Comparison of ENCODE assay signal across 8 cellular contexts in genomic region chr6:30489081-30490030, GRCh38. TPM values are rescaled to one million over a fixed set of nuclear protein-coding genes. Genes with fewer than 3 reads are reported as not detected.
DNase-seq lines count a peak whose midpoint lies in the region; ATAC-seq and TF ChIP-seq lines count a peak whose summit lies in the region.

Gene HLA-E (plus strand): TSS chr6:30489509. CDS start chr6:30489532, 23 bp downstream.

- peak within 1 kb of the TSS; percentile 60 for H3K27ac ChIP-seq in C4-2B
- peak within 1 kb of the TSS; percentile 97 for H3K27ac ChIP-seq in effector memory CD4-positive, alpha-beta T cell (ENCODE audit: insufficient read depth, low read length, poor library complexity, severe bottlenecking)

- TF ChIP-seq CTCF in C4-2B (conservative IDR thresholded peaks at IDR 0.05) = no peak

- DNase-seq in NCI-H82 treated with DMSO at 0.1 percent for 48 hours (lab: John Stamatoyannopoulos, UW; ENCODE audit: unreplicated experiment) (peak; percentile 86), lung microvascular endothelial cell (ENCODE audit: low read depth in 2 of 2) (peak; percentile 100)
- DNase-seq in activated CD8-positive, alpha-beta memory T cell treated with anti-CD3 and anti-CD28 coated beads for 24 hours = peak; percentile 94
- peak; percentile 85 to 88 (median 86) for DNase-seq in effector memory CD4-positive, alpha-beta T cell
- DNase-seq in stimulated activated CD4-positive, alpha-beta T cell treated with anti-CD3 and anti-CD28 coated beads, TNF-alpha, amount 100 ng/mL, for 48 hours (ENCODE audit: low read depth in 3 of 3) = peak; percentile 73 to 86 (median 83)

- peaks cover 42% of the 10 kb centered on the region for H3K36me3 ChIP-seq in effector memory CD4-positive, alpha-beta T cell (ENCODE audit: control insufficient read depth, insufficient read depth, low read length)

- H3K4me3 ChIP-seq in effector memory CD4-positive, alpha-beta T cell (ENCODE audit: insufficient read depth, low read depth, low read length, poor library complexity, severe bottlenecking) = peak within 1 kb of the TSS; percentile 99

- H3K4me1 ChIP-seq in effector memory CD4-positive, alpha-beta T cell (ENCODE audit: control insufficient read depth, insufficient read depth, low read length, poor library complexity, severe bottlenecking) = peaks cover 30% of the 10 kb centered on the region

- ATAC-seq in GM19351 (IDR thresholded peaks at IDR 0.05; ENCODE audit: unreplicated experiment) (peak; percentile 85), HG03558 (IDR thresholded peaks at IDR 0.05; ENCODE audit: extremely low read depth, unreplicated experiment) (peak; percentile 75)

- no peaks in the 10 kb centered on the region for H3K9me3 ChIP-seq in effector memory CD4-positive, alpha-beta T cell (ENCODE audit: control insufficient read depth, low read length)

- no peaks in the 10 kb centered on the region for H3K27me3 ChIP-seq in effector memory CD4-positive, alpha-beta T cell (replicated peaks; ENCODE audit: control insufficient read depth, insufficient read depth, low read length, poor library complexity, severe bottlenecking)

RNA-seq across cellular contexts. Expression of gene HLA-E, which starts in this region (rescaled TPM):
- total RNA-seq in lung microvascular endothelial cell = 440 and 959 TPM in 2 replicates

Comparison
In these comparisons a context has a peak if more than half of its experiments do, and no peak if none do; other contexts are left out.
1. Peak in every context shown above with its lines: DNase-seq, ATAC-seq, H3K4me3 ChIP-seq and H3K27ac ChIP-seq.